18 cellular contexts compared by ENCODE assay signal in genomic region chr6:16840291-16840690, GRCh38.
DNase-seq lines count a peak whose midpoint lies in the region; ATAC-seq, FAIRE-seq and TF ChIP-seq lines count a peak whose summit lies in the region.
"Had no signal": no experiment of that assay in that cellular context is flagged by ENCODE, and none has a peak within 500 bp of the region (broad histone marks: within the 10 kb centered on the region; RNA-seq: fewer than 3 reads in every experiment).

No MANE protein-coding gene starts in this region.

- no peak overlapping the region for H3K4me3 Mint-ChIP-seq in activated CD8-positive, alpha-beta T cell treated with anti-CD3 and anti-CD28 coated beads for 36 hours
- no peak overlapping the region for H3K4me3 Mint-ChIP-seq in activated CD8-positive, alpha-beta T cell treated with anti-CD3 and anti-CD28 coated beads, Interleukin-2, amount 10 ng/mL, durations not matched to agents 7 days and 5 days
- H3K4me3 Mint-ChIP-seq in neural crest cell = peak overlapping the region; percentile 45
- H3K4me3 Mint-ChIP-seq: activated CD4-positive, alpha-beta T cell treated with anti-CD3 and anti-CD28 coated beads, Interleukin-2, amount 10 ng/mL, durations not matched to agents 24 days and 14 days; activated naive CD8-positive, alpha-beta T cell treated with anti-CD3 and anti-CD28 coated beads, Interleukin-2, amount 10 ng/mL, durations not matched to agents 7 days and 5 days; naive thymus-derived CD8-positive, alpha-beta T cell had no signal

- H3K4ac ChIP-seq in trophoblast cell (ENCODE audit: low read depth, low read length) = no peak overlapping the region

- H3K79me1 ChIP-seq in trophoblast cell (ENCODE audit: low read length) = no peaks in the 10 kb centered on the region

- peak; percentile 41 for ATAC-seq in activated CD8-positive, alpha-beta T cell treated with anti-CD3 and anti-CD28 coated beads for 36 hours
- no peak for ATAC-seq in activated CD8-positive, alpha-beta T cell treated with anti-CD3 and anti-CD28 coated beads, Interleukin-2, amount 10 ng/mL, durations not matched to agents 7 days and 5 days
- peak; percentile 46 for ATAC-seq in GM18868 (IDR thresholded peaks at IDR 0.05; ENCODE audit: unreplicated experiment)
- ATAC-seq: naive thymus-derived CD8-positive, alpha-beta T cell had no signal

- H2BK12ac ChIP-seq in trophoblast cell (ENCODE audit: low read length) = no peak overlapping the region

- no peak overlapping the region for H3K27ac Mint-ChIP-seq in activated CD8-positive, alpha-beta T cell treated with anti-CD3 and anti-CD28 coated beads for 36 hours
- H3K27ac Mint-ChIP-seq in activated CD8-positive, alpha-beta T cell treated with anti-CD3 and anti-CD28 coated beads, Interleukin-2, amount 10 ng/mL, durations not matched to agents 7 days and 5 days = no peak overlapping the region
- peak overlapping the region; percentile 21 for H3K27ac Mint-ChIP-seq in neural crest cell (ENCODE audit: unreplicated experiment)
- H3K27ac Mint-ChIP-seq: activated CD4-positive, alpha-beta T cell treated with anti-CD3 and anti-CD28 coated beads, Interleukin-2, amount 10 ng/mL, durations not matched to agents 24 days and 14 days; activated naive CD8-positive, alpha-beta T cell treated with anti-CD3 and anti-CD28 coated beads, Interleukin-2, amount 10 ng/mL, durations not matched to agents 7 days and 5 days; naive thymus-derived CD8-positive, alpha-beta T cell had no signal

- no peak overlapping the region for H3K14ac ChIP-seq in trophoblast cell (ENCODE audit: low read length)

- no peak for FAIRE-seq in D721Med (lab: Jason Lieb, UNC)
- FAIRE-seq: A204.1, H54 had no signal

- H3K9me3 Mint-ChIP-seq in activated CD8-positive, alpha-beta T cell treated with anti-CD3 and anti-CD28 coated beads for 36 hours = no peaks in the 10 kb centered on the region
- H3K9me3 Mint-ChIP-seq in activated CD8-positive, alpha-beta T cell treated with anti-CD3 and anti-CD28 coated beads, Interleukin-2, amount 10 ng/mL, durations not matched to agents 7 days and 5 days (ENCODE audit: insufficient read depth) = no peaks in the 10 kb centered on the region
- peaks cover 2% of the 10 kb centered on the region for H3K9me3 Mint-ChIP-seq in neural crest cell
- H3K9me3 Mint-ChIP-seq: activated CD4-positive, alpha-beta T cell treated with anti-CD3 and anti-CD28 coated beads, Interleukin-2, amount 10 ng/mL, durations not matched to agents 24 days and 14 days; naive thymus-derived CD8-positive, alpha-beta T cell had no signal

- H3K9me3 ChIP-seq in trophoblast cell (ENCODE audit: insufficient read depth, low read depth, low read length) = no peaks in the 10 kb centered on the region
- H3K9me3 ChIP-seq: BLaER1 treated with 17β-estradiol and CSF1 and Interleukin-3, amounts not matched to agents 10 nM and 100 nM; stomach had no signal

- peak; percentile 4 for DNase-seq in activated CD8-positive, alpha-beta T cell treated with anti-CD3 and anti-CD28 coated beads for 36 hours
- DNase-seq in activated CD8-positive, alpha-beta T cell treated with anti-CD3 and anti-CD28 coated beads, Interleukin-2, amount 10 ng/mL, durations not matched to agents 7 days and 5 days = no peak
- DNase-seq in NCI-H69 (lab: John Stamatoyannopoulos, UW) (peak; percentile 33), neural crest cell (ENCODE audit: low read depth, low spot score) (no peak), D721Med (ENCODE audit: insufficient read length, low spot score) (no peak), trophoblast cell (no peak), putamen (ENCODE audit: low spot score) (no peak)
- DNase-seq: activated CD4-positive, alpha-beta T cell treated with anti-CD3 and anti-CD28 coated beads, Interleukin-2, amount 10 ng/mL, durations not matched to agents 24 days and 14 days; activated naive CD8-positive, alpha-beta T cell treated with anti-CD3 and anti-CD28 coated beads, Interleukin-2, amount 10 ng/mL, durations not matched to agents 7 days and 5 days; naive thymus-derived CD8-positive, alpha-beta T cell; NK-92 treated with Interleukin-12 subunit alpha and Interleukin-12 subunit beta, amount 100 ng/mL, for 24 hours; stimulated activated CD4-positive, alpha-beta T cell treated with anti-CD3 and anti-CD28 coated beads, Interleukin-12 subunit alpha, Interleukin-12 subunit beta, amount 100 ng/mL, for 4 hours; stomach had no signal

- no peak overlapping the region for H4K91ac ChIP-seq in trophoblast cell (ENCODE audit: low read depth, low read length)

- no peaks in the 10 kb centered on the region for H3K27me3 Mint-ChIP-seq in activated CD8-positive, alpha-beta T cell treated with anti-CD3 and anti-CD28 coated beads for 36 hours
- peaks cover 3% of the 10 kb centered on the region for H3K27me3 Mint-ChIP-seq in activated CD8-positive, alpha-beta T cell treated with anti-CD3 and anti-CD28 coated beads, Interleukin-2, amount 10 ng/mL, durations not matched to agents 7 days and 5 days (ENCODE audit: low read depth)
- peaks cover 5% of the 10 kb centered on the region for H3K27me3 Mint-ChIP-seq in neural crest cell (ENCODE audit: low read depth)

- H2AFZ ChIP-seq in trophoblast cell (ENCODE audit: insufficient read depth, low read length, poor library complexity) = no peak overlapping the region

- H3K4me2 ChIP-seq in trophoblast cell (ENCODE audit: low read length) = no peak overlapping the region

- H3K4me1 Mint-ChIP-seq in activated CD8-positive, alpha-beta T cell treated with anti-CD3 and anti-CD28 coated beads for 36 hours (ENCODE audit: low read depth) = peaks cover 38% of the 10 kb centered on the region
- H3K4me1 Mint-ChIP-seq in activated CD8-positive, alpha-beta T cell treated with anti-CD3 and anti-CD28 coated beads, Interleukin-2, amount 10 ng/mL, durations not matched to agents 7 days and 5 days (ENCODE audit: low read depth) = peaks cover 25% of the 10 kb centered on the region
- H3K4me1 Mint-ChIP-seq in neural crest cell = peaks cover 27% of the 10 kb centered on the region

- no peak overlapping the region for H2AK5ac ChIP-seq in trophoblast cell (ENCODE audit: low read length)

- WGBS in trophoblast cell (ENCODE audit: extremely low coverage, insufficient coverage, insufficient read length) = no CpG with 5 or more reads among the region's 3 CpGs

- no peak overlapping the region for H4K12ac ChIP-seq in trophoblast cell (ENCODE audit: low read depth, low read length)

- no peaks in the 10 kb centered on the region for H3K27me3 ChIP-seq in trophoblast cell (ENCODE audit: insufficient read depth, low read length)
- H3K27me3 ChIP-seq: BLaER1 treated with 17β-estradiol and CSF1 and Interleukin-3, amounts not matched to agents 10 nM and 100 nM; cardiac muscle cell; stomach had no signal

- H3K79me2 ChIP-seq in trophoblast cell (ENCODE audit: control insufficient read depth, insufficient read depth, low read length, poor library complexity) = no peaks in the 10 kb centered on the region

- no peak overlapping the region for H4K8ac ChIP-seq in trophoblast cell (ENCODE audit: low read depth, low read length)

- no peak overlapping the region for H3K23ac ChIP-seq in trophoblast cell (ENCODE audit: low read length)

- no peak overlapping the region for H3K9ac ChIP-seq in trophoblast cell (ENCODE audit: low read length)
- H3K9ac ChIP-seq: BLaER1 treated with 17β-estradiol and CSF1 and Interleukin-3, amounts not matched to agents 10 nM and 100 nM had no signal

- no peak overlapping the region for H3K18ac ChIP-seq in trophoblast cell (ENCODE audit: low read length)

- H2BK120ac ChIP-seq in trophoblast cell (ENCODE audit: insufficient read depth, low read length, poor library complexity) = no peak overlapping the region

- H3K4me3 ChIP-seq in trophoblast cell (ENCODE audit: low read depth, low read length) = no peak overlapping the region
- H3K4me3 ChIP-seq: BLaER1 treated with 17β-estradiol and CSF1 and Interleukin-3, amounts not matched to agents 10 nM and 100 nM; cardiac muscle cell; stomach had no signal

- no peaks in the 10 kb centered on the region for H3K36me3 ChIP-seq in trophoblast cell (ENCODE audit: control insufficient read depth in 1 of 2, insufficient read depth in 2 of 2, low read length in 2 of 2)
- H3K36me3 ChIP-seq: BLaER1 treated with 17β-estradiol and CSF1 and Interleukin-3, amounts not matched to agents 10 nM and 100 nM; cardiac muscle cell; stomach had no signal

- no peaks in the 10 kb centered on the region for H3K36me3 Mint-ChIP-seq in activated CD8-positive, alpha-beta T cell treated with anti-CD3 and anti-CD28 coated beads for 36 hours (ENCODE audit: low read depth)
- H3K36me3 Mint-ChIP-seq in activated CD8-positive, alpha-beta T cell treated with anti-CD3 and anti-CD28 coated beads, Interleukin-2, amount 10 ng/mL, durations not matched to agents 7 days and 5 days (ENCODE audit: low read depth) = no peaks in the 10 kb centered on the region
- H3K36me3 Mint-ChIP-seq in neural crest cell (ENCODE audit: low read depth) = no peaks in the 10 kb centered on the region
- H3K36me3 Mint-ChIP-seq: activated naive CD8-positive, alpha-beta T cell treated with anti-CD3 and anti-CD28 coated beads, Interleukin-2, amount 10 ng/mL, durations not matched to agents 7 days and 5 days; naive thymus-derived CD8-positive, alpha-beta T cell had no signal

- no peak for TF ChIP-seq CTCF in activated CD8-positive, alpha-beta T cell treated with anti-CD3 and anti-CD28 coated beads for 36 hours (IDR thresholded peaks at IDR 0.05)
- no peak for TF ChIP-seq CTCF in neural crest cell (conservative IDR thresholded peaks at IDR 0.05)
- TF ChIP-seq CTCF in D721Med (IDR thresholded peaks at IDR 0.05; ENCODE audit: insufficient read depth, missing control alignments) = no peak

- H2BK5ac ChIP-seq in trophoblast cell (ENCODE audit: low read depth, low read length, poor library complexity) = no peak overlapping the region

- POLR2A ChIA-PET in activated CD8-positive, alpha-beta T cell treated with anti-CD3 and anti-CD28 coated beads for 36 hours (lab: Charles Lee) = no interaction called here
- POLR2A ChIA-PET in activated CD8-positive, alpha-beta T cell treated with anti-CD3 and anti-CD28 coated beads, Interleukin-2, amount 10 ng/mL, durations not matched to agents 7 days and 5 days (lab: Charles Lee) = no interaction called here

- CTCF ChIA-PET in activated CD8-positive, alpha-beta T cell treated with anti-CD3 and anti-CD28 coated beads for 36 hours (lab: Charles Lee) = no interaction called here
- CTCF ChIA-PET in activated CD8-positive, alpha-beta T cell treated with anti-CD3 and anti-CD28 coated beads, Interleukin-2, amount 10 ng/mL, durations not matched to agents 7 days and 5 days (lab: Charles Lee) = interaction anchor here (0.9 kb wide), 1 partner anchor 76 kb away, joined by 5 read pairs; no protein-coding TSS in a partner anchor

- intact Hi-C loops in activated CD8-positive, alpha-beta T cell treated with anti-CD3 and anti-CD28 coated beads for 36 hours (cut with micrococcal nuclease) = no loop called here

- no peak overlapping the region for H3K27ac ChIP-seq in trophoblast cell (ENCODE audit: low read depth, low read length)
- H3K27ac ChIP-seq: BLaER1 treated with 17β-estradiol and CSF1 and Interleukin-3, amounts not matched to agents 10 nM and 100 nM; cardiac muscle cell; stomach had no signal

- no peaks in the 10 kb centered on the region for H3K4me1 ChIP-seq in trophoblast cell (ENCODE audit: control insufficient read depth in 1 of 2, insufficient read depth in 2 of 2, low read length in 2 of 2)

Comparison
In these comparisons a context has a peak if more than half of its experiments do, and no peak if none do; other contexts are left out.
1. DNase-seq: peak in activated CD8-positive, alpha-beta T cell treated with anti-CD3 and anti-CD28 coated beads for 36 hours (single experiment) and NCI-H69 (single experiment); none in activated CD8-positive, alpha-beta T cell treated with anti-CD3 and anti-CD28 coated beads, Interleukin-2, amount 10 ng/mL, durations not matched to agents 7 days and 5 days (single experiment), neural crest cell (single experiment), D721Med (single experiment), trophoblast cell (0 of 2) and putamen (single experiment).